Comparison of ENCODE assay signal across 21 cellular contexts in the genomic region with DNA sequence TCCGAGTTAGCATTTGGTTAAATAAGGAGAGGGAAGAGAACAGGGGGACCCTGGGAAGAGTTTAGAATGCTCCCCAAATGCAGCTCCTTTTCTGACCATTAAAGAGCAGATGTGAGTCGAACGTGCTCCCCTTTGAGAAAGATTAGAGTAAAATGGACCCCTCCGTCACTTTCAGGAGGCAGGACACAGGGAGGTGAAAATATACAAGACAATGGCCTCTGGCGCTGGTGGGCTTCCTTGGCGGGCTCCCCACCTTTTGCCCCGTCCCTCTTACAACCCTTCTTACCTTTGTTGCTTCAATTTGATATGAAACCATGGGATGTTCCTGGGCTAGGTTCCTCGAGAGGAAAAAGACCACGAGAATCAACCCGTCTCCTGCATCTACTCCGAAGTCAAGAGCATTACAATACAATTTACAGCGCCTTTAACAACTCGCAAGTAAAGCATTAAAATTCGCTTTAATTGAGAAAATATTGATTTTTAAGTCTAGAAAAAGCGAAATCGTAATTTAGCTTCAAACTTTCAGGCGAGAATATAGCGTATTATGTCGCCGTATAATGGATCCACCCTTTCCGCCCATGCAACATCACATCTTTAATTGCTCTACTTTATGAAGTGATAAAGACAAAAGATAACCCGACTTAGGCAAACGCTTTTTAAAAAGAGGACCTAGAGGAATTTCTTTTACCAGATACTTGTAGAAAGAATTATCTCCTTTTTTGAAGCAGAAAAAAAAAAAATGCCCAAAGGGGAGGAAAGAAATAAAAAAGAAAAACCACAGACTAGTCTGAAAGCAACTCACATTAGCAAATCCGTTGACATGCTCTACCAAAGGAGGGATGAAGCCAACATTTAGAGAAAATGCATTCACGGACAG.
A peak's percentile ranks its signal among the peaks of the same experiment; 100 is the strongest.
DNase-seq lines count a peak whose midpoint lies in the region; ATAC-seq and TF ChIP-seq lines count a peak whose summit lies in the region.
"Had no signal": no experiment of that assay in that cellular context is flagged by ENCODE, and none has a peak within 500 bp of the region (broad histone marks: within the 10 kb centered on the region; RNA-seq: fewer than 3 reads in every experiment).

No MANE protein-coding gene starts in this region.

- H3K36me3 ChIP-seq in iPS-15b (ENCODE audit: control insufficient read depth, insufficient read depth, low read length), result no peaks in the 10 kb centered on the region
- H3K36me3 ChIP-seq in neural progenitor cell, result no peaks in the 10 kb centered on the region
- H3K36me3 ChIP-seq in right lobe of liver, result no peaks in the 10 kb centered on the region
- H3K36me3 ChIP-seq: BLaER1 treated with 17β-estradiol and CSF1 and Interleukin-3, amounts not matched to agents 10 nM and 100 nM; neutrophil; vagina had no signal

- H3K4me1 ChIP-seq in iPS-15b (ENCODE audit: control insufficient read depth, insufficient read depth, low read length) (peaks cover 25% of the 10 kb centered on the region), neural progenitor cell (peaks cover 55% of the 10 kb centered on the region), right lobe of liver (peaks cover 0 to 13% (median 0%) of the 10 kb centered on the region in 4 donors)
- H3K4me1 ChIP-seq: BLaER1 treated with 17β-estradiol and CSF1 and Interleukin-3, amounts not matched to agents 10 nM and 100 nM had no signal

- no peak overlapping the region for H2AFZ ChIP-seq in neural progenitor cell (replicated peaks)

- H3K27ac Mint-ChIP-seq in WTC11, result no peak overlapping the region
- no peak overlapping the region for H3K27ac Mint-ChIP-seq in neural progenitor cell
- H3K27ac Mint-ChIP-seq: activated CD4-positive, alpha-beta T cell treated with anti-CD3 and anti-CD28 coated beads for 36 hours had no signal

- intact Hi-C loops in right lobe of liver (cut with DNase I), result loop anchor here (10.0 kb wide), 2 partner anchors 218 to 238 kb away; partner anchors contain the start of gene MEIS2 (in 1 of the 2)

- in situ Hi-C loops in GM13977 (cut with MboI; ENCODE audit: low pct_unique_long_range_greater_than_20kb, low sequenced_read_pairs, unreplicated experiment), result loop anchor here (10.0 to 25.0 kb wide), 2 partner anchors 218 to 1001 kb away; partner anchors contain the start of gene MEIS2

- H3K27me3 ChIP-seq in iPS-15b (ENCODE audit: control insufficient read depth, insufficient read depth, low read length) (peaks cover 98% of the 10 kb centered on the region), neural progenitor cell (peaks cover 100% of the 10 kb centered on the region), right lobe of liver (peaks cover 0 to 19% of the 10 kb centered on the region in 2 donors)

- H3F3A ChIP-seq in neural progenitor cell (ENCODE audit: low read depth), result peaks cover 27% of the 10 kb centered on the region

- H3K9me3 ChIP-seq in iPS-15b (ENCODE audit: control insufficient read depth, insufficient read depth, low read length) (no peaks in the 10 kb centered on the region), neural progenitor cell (ENCODE audit: low read depth) (no peaks in the 10 kb centered on the region), right lobe of liver (no peaks in the 10 kb centered on the region)
- H3K9me3 ChIP-seq: mucosa of descending colon, neutrophil, vagina had no signal

- H3K4me3 Mint-ChIP-seq in WTC11 (peak overlapping the region; percentile 67), neural progenitor cell (no peak overlapping the region)
- H3K4me3 Mint-ChIP-seq: activated CD4-positive, alpha-beta T cell treated with anti-CD3 and anti-CD28 coated beads for 36 hours had no signal

- H3K36me3 Mint-ChIP-seq in WTC11 (no peaks in the 10 kb centered on the region), neural progenitor cell (no peaks in the 10 kb centered on the region)

- H3K79me2 ChIP-seq in neural progenitor cell (ENCODE audit: low read depth), result no peaks in the 10 kb centered on the region

- CTCF ChIA-PET in WTC11 (lab: Charles Lee), result interaction anchor here (1.0 kb wide), 1 partner anchor 221 kb away, joined by 7 read pairs; no protein-coding TSS in a partner anchor

- H3K9me3 Mint-ChIP-seq in WTC11, result no peaks in the 10 kb centered on the region
- no peaks in the 10 kb centered on the region for H3K9me3 Mint-ChIP-seq in neural progenitor cell

- H3K27ac ChIP-seq in neural progenitor cell (no peak overlapping the region), right lobe of liver (no peak overlapping the region)
- H3K27ac ChIP-seq: BLaER1 treated with 17β-estradiol and CSF1 and Interleukin-3, amounts not matched to agents 10 nM and 100 nM; neutrophil; vagina had no signal

- no peak for TF ChIP-seq POLR2A in right lobe of liver (IDR thresholded peaks at IDR 0.05)

- peak overlapping the region; percentile 27 for H3K4me3 ChIP-seq in iPS-15b (ENCODE audit: low read depth, low read length)
- H3K4me3 ChIP-seq in neural progenitor cell, result peak overlapping the region; percentile 34
- H3K4me3 ChIP-seq in right lobe of liver, result no peak overlapping the region
- H3K4me3 ChIP-seq: BLaER1 treated with 17β-estradiol and CSF1 and Interleukin-3, amounts not matched to agents 10 nM and 100 nM; mucosa of descending colon had no signal

- peak; percentile 13 for DNase-seq in GM13977 (ENCODE audit: low spot score)
- no peak for DNase-seq in WTC11 (ENCODE audit: low spot score)
- peak; percentile 27 for DNase-seq in neural progenitor cell (ENCODE audit: low spot score)
- no peak for DNase-seq in NCI-H2227 (lab: John Stamatoyannopoulos, UW; ENCODE audit: unreplicated experiment)
- DNase-seq in SKM-1 (lab: John Stamatoyannopoulos, UW; ENCODE audit: unreplicated experiment), result no peak
- no peak for DNase-seq in right lobe of liver
- DNase-seq: activated CD4-positive, alpha-beta T cell treated with anti-CD3 and anti-CD28 coated beads for 36 hours; activated naive CD4-positive, alpha-beta T cell treated with anti-CD3 and anti-CD28 coated beads, Interleukin-2, amount 50 U/mL, for 16 hours; GOT3; mucosa of descending colon; NCI-H2081 treated with DMSO at 0.1 percent for 48 hours; NK-92 treated with Interleukin-12 subunit alpha and Interleukin-12 subunit beta, amount 100 ng/mL, for 24 hours; SIG-M5; stimulated activated CD4-positive, alpha-beta T cell treated with anti-CD3 and anti-CD28 coated beads, Interleukin-12 subunit alpha, Interleukin-12 subunit beta, amount 100 ng/mL, for 4 hours had no signal

- 47% methylated on average over 24 of the region's 25 CpGs for WGBS in right lobe of liver (ENCODE audit: insufficient coverage, low coverage, low lambda C conversion rate, missing lambda C conversion rate)

- POLR2A ChIA-PET in WTC11 (lab: Charles Lee), result interaction anchor here (0.5 kb wide), 1 partner anchor 1692 kb away, joined by 3 read pairs; no protein-coding TSS in a partner anchor

- H3K4me1 Mint-ChIP-seq in WTC11 (peaks cover 66% of the 10 kb centered on the region), neural progenitor cell (peaks cover 27% of the 10 kb centered on the region)

- TF ChIP-seq CTCF in GM13977 (IDR thresholded peaks at IDR 0.05; ENCODE audit: extremely low read depth, insufficient read depth, missing control alignments) (no peak), WTC11 (IDR thresholded peaks at IDR 0.05) (no peak), neural progenitor cell (IDR thresholded peaks at IDR 0.05) (no peak), right lobe of liver (IDR thresholded peaks at IDR 0.05) (no peak)

- peaks cover 56% of the 10 kb centered on the region for H4K20me1 ChIP-seq in neural progenitor cell (ENCODE audit: low read depth)
- H4K20me1 ChIP-seq: BLaER1 treated with 17β-estradiol and CSF1 and Interleukin-3, amounts not matched to agents 10 nM and 100 nM had no signal

- peak overlapping the region; percentile 75 for H3K4me2 ChIP-seq in neural progenitor cell
- H3K4me2 ChIP-seq: BLaER1 treated with 17β-estradiol and CSF1 and Interleukin-3, amounts not matched to agents 10 nM and 100 nM had no signal

- ATAC-seq in WTC11 (no peak), GM21737 (IDR thresholded peaks at IDR 0.05; ENCODE audit: unreplicated experiment) (no peak), right lobe of liver (no peak)
- ATAC-seq: activated CD4-positive, alpha-beta T cell treated with anti-CD3 and anti-CD28 coated beads for 36 hours; left lobe of liver; mucosa of descending colon; Panc1 had no signal

- H3K27me3 Mint-ChIP-seq in WTC11 (ENCODE audit: low read depth) (peaks cover 100% of the 10 kb centered on the region), neural progenitor cell (ENCODE audit: insufficient read depth, low read depth) (peaks cover 82% of the 10 kb centered on the region)

- H3K9ac ChIP-seq in iPS-15b (ENCODE audit: low read depth, low read length) (no peak overlapping the region), neural progenitor cell (no peak overlapping the region)
- H3K9ac ChIP-seq: BLaER1 treated with 17β-estradiol and CSF1 and Interleukin-3, amounts not matched to agents 10 nM and 100 nM had no signal

TF ChIP-seq in WTC11, 78 proteins besides CTCF, POLR2A, EP300 and RAD21 (continues in another document):
- TF ChIP-seq NR3C1 (CRISPR knock-in tag; conservative IDR thresholded peaks at IDR 0.05; ENCODE audit: low read depth), result no peak
- TF ChIP-seq ZBTB21 (CRISPR knock-in tag; IDR thresholded peaks at IDR 0.05; ENCODE audit: borderline replicate concordance), result no peak
- TF ChIP-seq TEAD1 (CRISPR knock-in tag; IDR thresholded peaks at IDR 0.05), result no peak
- TF ChIP-seq TP53 (CRISPR knock-in tag; IDR thresholded peaks at IDR 0.05), result no peak
- no peak for TF ChIP-seq ESRRA (CRISPR knock-in tag; IDR thresholded peaks at IDR 0.05; ENCODE audit: borderline replicate concordance)
- no peak for TF ChIP-seq ZNF396 (CRISPR knock-in tag; IDR thresholded peaks at IDR 0.05; ENCODE audit: borderline replicate concordance)
- no peak for TF ChIP-seq TCF7 (CRISPR knock-in tag; IDR thresholded peaks at IDR 0.05; ENCODE audit: low read depth)
- no peak for TF ChIP-seq RELA (CRISPR knock-in tag; IDR thresholded peaks at IDR 0.05; ENCODE audit: borderline replicate concordance)
- no peak for TF ChIP-seq SMAD3 (CRISPR knock-in tag; IDR thresholded peaks at IDR 0.05; ENCODE audit: borderline replicate concordance)
- TF ChIP-seq E2F1 (CRISPR knock-in tag; IDR thresholded peaks at IDR 0.05), result no peak

Comparison
In these comparisons a context has a peak if more than half of its experiments do, and no peak if none do; other contexts are left out.
1. DNase-seq: peak in GM13977 (single experiment) and neural progenitor cell (single experiment); none in WTC11 (single experiment), NCI-H2227 (single experiment), SKM-1 (single experiment) and right lobe of liver (0 of 3).
2. H3K4me3 ChIP-seq: peak in iPS-15b (single experiment) and neural progenitor cell (single experiment); none in right lobe of liver (0 of 3).